Comparison of ENCODE assay signal across 19 cellular contexts in the genomic region with DNA sequence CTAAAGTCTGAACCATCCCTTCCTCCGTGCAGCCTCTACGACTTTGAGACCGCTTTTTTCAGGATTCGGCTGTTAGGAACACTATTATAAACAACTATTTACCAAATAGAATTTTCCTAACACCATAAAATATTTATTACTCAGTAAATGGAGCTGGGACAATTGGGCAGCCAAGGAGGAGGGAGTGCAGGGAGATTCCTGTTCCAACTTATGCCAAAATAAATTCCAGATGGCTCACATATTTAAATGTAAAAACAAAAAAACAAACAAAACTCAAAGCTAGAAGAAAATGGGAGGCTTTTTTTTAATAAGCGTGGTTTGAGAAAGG. TPM values are rescaled to one million over a fixed set of nuclear protein-coding genes. Genes with fewer than 3 reads are reported as not detected.
DNase-seq lines count a peak whose midpoint lies in the region; ATAC-seq, FAIRE-seq and TF ChIP-seq lines count a peak whose summit lies in the region.
"Had no signal": no experiment of that assay in that cellular context is flagged by ENCODE, and none has a peak within 500 bp of the region (broad histone marks: within the 10 kb centered on the region; RNA-seq: fewer than 3 reads in every experiment).

No MANE protein-coding gene starts in this region.

- no peaks in the 10 kb centered on the region for H3K79me2 ChIP-seq in osteoblast (ENCODE audit: insufficient read depth, low read length)

- intact Hi-C loops in heart left ventricle (cut with DNase I) (no loop called here), cardiac septum (cut with DNase I) (no loop called here), vagina (cut with DNase I) (no loop called here), CD14-positive monocyte (cut with micrococcal nuclease) (no loop called here)

- peaks cover 32% of the 10 kb centered on the region in 2 donors for H3K36me3 Mint-ChIP-seq in CD14-positive monocyte

- no peak overlapping the region for H3K27ac Mint-ChIP-seq in CD14-positive monocyte
- H3K27ac Mint-ChIP-seq: activated CD8-positive, alpha-beta T cell treated with anti-CD3 and anti-CD28 coated beads, Interleukin-2, amount 10 ng/mL, durations not matched to agents 7 days and 5 days; CD8-positive, alpha-beta memory T cell had no signal

- no peaks in the 10 kb centered on the region for H3K9me3 Mint-ChIP-seq in CD14-positive monocyte
- H3K9me3 Mint-ChIP-seq: CD8-positive, alpha-beta memory T cell; IgD-negative memory B cell had no signal

- H3K4me2 ChIP-seq in osteoblast (ENCODE audit: insufficient read depth, low read length) = peak overlapping the region; percentile 33

- WGBS in heart left ventricle, 4 donors = 75 to 85% (median 81%) methylated on average over 5 of the region's 5 CpGs

- H3K36me3 ChIP-seq in heart left ventricle (peaks cover 0 to 37% (median 23%) of the 10 kb centered on the region in 9 donors), osteoblast (ENCODE audit: insufficient read depth, low read length) (no peaks in the 10 kb centered on the region), vagina (peaks cover 0 to 6% of the 10 kb centered on the region in 2 donors)

- H3K27me3 ChIP-seq in heart left ventricle = no peaks in the 10 kb centered on the region
- no peaks in the 10 kb centered on the region for H3K27me3 ChIP-seq in osteoblast (ENCODE audit: insufficient read depth, low read length)
- H3K27me3 ChIP-seq in vagina = no peaks in the 10 kb centered on the region
- H3K27me3 ChIP-seq: adrenal gland had no signal

- H3K9me3 ChIP-seq in heart left ventricle (no peaks in the 10 kb centered on the region), osteoblast (ENCODE audit: low read depth, low read length) (no peaks in the 10 kb centered on the region), vagina (no peaks in the 10 kb centered on the region)
- H3K9me3 ChIP-seq: adrenal gland had no signal

- no peaks in the 10 kb centered on the region for H4K20me1 ChIP-seq in osteoblast (ENCODE audit: insufficient read depth, low read length)

- no peak for DNase-seq in heart left ventricle
- no peak for DNase-seq in cardiac septum (ENCODE audit: low spot score)
- peak; percentile 65 for DNase-seq in osteoblast (ENCODE audit: insufficient read length, low spot score, missing footprints)
- DNase-seq in vagina (ENCODE audit: extremely low spot score in 2 of 2) = no peak
- no peak for DNase-seq in CD14-positive monocyte (ENCODE audit: low spot score)
- no peak for DNase-seq in activated CD8-positive, alpha-beta memory T cell treated with anti-CD3 and anti-CD28 coated beads for 24 hours
- no peak for DNase-seq in GM19238 (ENCODE audit: insufficient read length, low spot score)
- DNase-seq: 8988T; activated CD8-positive, alpha-beta T cell treated with anti-CD3 and anti-CD28 coated beads, Interleukin-2, amount 10 ng/mL, durations not matched to agents 7 days and 5 days; CD8-positive, alpha-beta memory T cell; NCI-H1092; stimulated activated CD4-positive, alpha-beta T cell treated with anti-CD3 and anti-CD28 coated beads, Interleukin-15, amount 100 ng/mL, for 24 hours; WERI-Rb-1 had no signal

- no peaks in the 10 kb centered on the region for H3K4me1 Mint-ChIP-seq in CD14-positive monocyte
- H3K4me1 Mint-ChIP-seq: CD8-positive, alpha-beta memory T cell; IgD-negative memory B cell had no signal

- H3K4me1 ChIP-seq in heart left ventricle = peaks cover 0 to 59% (median 28%) of the 10 kb centered on the region in 12 donors
- peaks cover 65% of the 10 kb centered on the region for H3K4me1 ChIP-seq in osteoblast (ENCODE audit: insufficient read depth, low read length)
- H3K4me1 ChIP-seq in vagina = peaks cover 44% of the 10 kb centered on the region

- TF ChIP-seq POLR2A in heart left ventricle (IDR thresholded peaks at IDR 0.05) (no peak), vagina (IDR thresholded peaks at IDR 0.05) (no peak)

- ATAC-seq in heart left ventricle = no peak
- ATAC-seq: activated CD8-positive, alpha-beta T cell treated with anti-CD3 and anti-CD28 coated beads, Interleukin-2, amount 10 ng/mL, durations not matched to agents 7 days and 5 days; HCT116 had no signal

- H3K27ac ChIP-seq in heart left ventricle = peak overlapping the region in 8 of 12 donors; percentile 1 to 78 (median 38)
- peak overlapping the region; percentile 36 for H3K27ac ChIP-seq in osteoblast (ENCODE audit: low read depth, low read length)
- peak overlapping the region; percentile 64 for H3K27ac ChIP-seq in vagina
- H3K27ac ChIP-seq: WERI-Rb-1 had no signal

- no peak overlapping the region for H3K4me3 ChIP-seq in heart left ventricle
- H3K4me3 ChIP-seq in osteoblast (ENCODE audit: insufficient read depth, low read length) = no peak overlapping the region
- no peak overlapping the region for H3K4me3 ChIP-seq in vagina
- H3K4me3 ChIP-seq: adrenal gland had no signal

- H3K27me3 Mint-ChIP-seq in CD14-positive monocyte (ENCODE audit: low read depth in 3 of 3) = peaks cover 0 to 1% (median 0%) of the 10 kb centered on the region in 3 donors
- H3K27me3 Mint-ChIP-seq: IgD-negative memory B cell had no signal

- no peak overlapping the region for H3K4me3 Mint-ChIP-seq in CD14-positive monocyte
- H3K4me3 Mint-ChIP-seq: activated CD8-positive, alpha-beta T cell treated with anti-CD3 and anti-CD28 coated beads, Interleukin-2, amount 10 ng/mL, durations not matched to agents 7 days and 5 days; CD8-positive, alpha-beta memory T cell; IgD-negative memory B cell had no signal

- no peak overlapping the region for H2AFZ ChIP-seq in osteoblast (ENCODE audit: low read length)

- no peak for TF ChIP-seq CTCF in heart left ventricle (IDR thresholded peaks at IDR 0.05)
- TF ChIP-seq CTCF in osteoblast (IDR thresholded peaks at IDR 0.05; ENCODE audit: extremely low read depth, low read depth, low read length) = no peak
- TF ChIP-seq CTCF in vagina (IDR thresholded peaks at IDR 0.05) = no peak
- no peak for TF ChIP-seq CTCF in CD14-positive monocyte (IDR thresholded peaks at IDR 0.05)

- peak; percentile 95 for FAIRE-seq in endometrium (lab: Jason Lieb, UNC)

RNA-seq across cellular contexts. Expression of gene TCP11, which starts 48.1 kb away (rescaled TPM):
- total RNA-seq in heart left ventricle (not detected), cardiac septum (not detected), osteoblast (0.29 and 0.72 TPM in 2 replicates), vagina (not detected)
- polyA plus RNA-seq in heart left ventricle (under 1 TPM in 1 of 2 donors, not detected in 1; 0.04 TPM), CD14-positive monocyte (not detected)
- total RNA-seq: activated CD8-positive, alpha-beta T cell treated with anti-CD3 and anti-CD28 coated beads, Interleukin-2, amount 10 ng/mL, durations not matched to agents 7 days and 5 days; CD8-positive, alpha-beta memory T cell; RPMI7951; subcutaneous adipose tissue had no signal
- polyA plus RNA-seq: CD8-positive, alpha-beta memory T cell; IgD-negative memory B cell had no signal
